Comparison of ENCODE assay signal across 8 cellular contexts in genomic region chr19:36114763-36115452, GRCh38. TPM values are rescaled to one million over a fixed set of nuclear protein-coding genes. Genes with fewer than 3 reads are reported as not detected.
DNase-seq lines count a peak whose midpoint lies in the region; TF ChIP-seq lines count a peak whose summit lies in the region.

Gene POLR2I, minus strand, starts transcription at chr19:36114875. Its CDS starts 19 bp downstream, at chr19:36114856.

- H3K4me3 ChIP-seq in HFF-Myc (replicated peaks; ENCODE audit: low read depth, low read length) (peak within 1 kb of the TSS; percentile 91), neuronal stem cell (ENCODE audit: low read length in 2 of 2) (peak within 1 kb of the TSS; percentile 71 to 93)

- H3K36me3 ChIP-seq in neuronal stem cell (replicated peaks in 1 of 2; ENCODE audit: control insufficient read depth in 2 of 2, insufficient read depth in 2 of 2, low read length in 2 of 2), result peaks cover 24 to 65% of the 10 kb centered on the region in 2 donors

- H3K4me1 Mint-ChIP-seq in activated naive CD4-positive, alpha-beta T cell treated with anti-CD3 and anti-CD28 coated beads for 36 hours (ENCODE audit: low read depth), result peaks cover 31% of the 10 kb centered on the region

- peak within 1 kb of the TSS; percentile 84 for H2BK5ac ChIP-seq in neuronal stem cell (ENCODE audit: low read length)

- peaks cover 8 to 26% of the 10 kb centered on the region in 2 donors for H3K4me1 ChIP-seq in neuronal stem cell (ENCODE audit: control insufficient read depth in 2 of 2, insufficient read depth in 1 of 2, low read depth in 1 of 2, low read length in 2 of 2)

- peaks cover 0 to 1% (median 0%) of the 10 kb centered on the region in 3 experiments for H3K27me3 ChIP-seq in neuronal stem cell (ENCODE audit: control insufficient read depth in 3 of 3, insufficient read depth in 3 of 3, low read depth in 1 of 3, low read length in 3 of 3)

- H3K4me3 Mint-ChIP-seq in activated naive CD4-positive, alpha-beta T cell treated with anti-CD3 and anti-CD28 coated beads for 36 hours, result peak within 1 kb of the TSS; percentile 99

- H3K9me3 ChIP-seq in neuronal stem cell (replicated peaks in 1 of 2; ENCODE audit: control insufficient read depth in 2 of 2, insufficient read depth in 1 of 2, low read depth in 1 of 2, low read length in 2 of 2), result peaks cover 0 to 2% of the 10 kb centered on the region in 2 donors

- no peak within 1 kb of the TSS for H2BK12ac ChIP-seq in neuronal stem cell (ENCODE audit: low read length)

- H3K14ac ChIP-seq in neuronal stem cell (ENCODE audit: low read length), result peak within 1 kb of the TSS; percentile 100

- peak within 1 kb of the TSS; percentile 97 for H4K91ac ChIP-seq in neuronal stem cell (ENCODE audit: low read depth, low read length, poor library complexity)

- WGBS in neuronal stem cell (ENCODE audit: extremely low coverage in 2 of 2, insufficient read length in 2 of 2, insufficient replicate concordance in 1 of 2), 2 donors, result no CpG with 5 or more reads among the region's 59 CpGs

- no peaks in the 10 kb centered on the region for H3K27me3 Mint-ChIP-seq in activated naive CD4-positive, alpha-beta T cell treated with anti-CD3 and anti-CD28 coated beads for 36 hours (ENCODE audit: low read depth)

- peak within 1 kb of the TSS; percentile 96 for H3K9ac ChIP-seq in neuronal stem cell (ENCODE audit: low read depth, low read length, poor library complexity)

- H2AK5ac ChIP-seq in neuronal stem cell (ENCODE audit: low read depth, low read length), result peak within 1 kb of the TSS; percentile 85

- CTCF ChIA-PET in activated naive CD4-positive, alpha-beta T cell treated with anti-CD3 and anti-CD28 coated beads for 36 hours (lab: Charles Lee), result interaction anchor here (0.9 kb wide), 1 partner anchor 13 kb away, joined by 5 read pairs; no protein-coding TSS in a partner anchor

- no peaks in the 10 kb centered on the region for H3K9me3 Mint-ChIP-seq in activated naive CD4-positive, alpha-beta T cell treated with anti-CD3 and anti-CD28 coated beads for 36 hours

- intact Hi-C loops in activated naive CD4-positive, alpha-beta T cell treated with anti-CD3 and anti-CD28 coated beads for 36 hours (cut with micrococcal nuclease), result loop anchor here (1.0 to 10.0 kb wide), 11 partner anchors 13 to 660 kb away; partner anchors contain the start of genes ALKBH6, CAPNS1, KMT2B and LIN37

- peak within 1 kb of the TSS; percentile 91 for H3K27ac Mint-ChIP-seq in activated naive CD4-positive, alpha-beta T cell treated with anti-CD3 and anti-CD28 coated beads for 36 hours

- no peak for TF ChIP-seq CTCF in HFF-Myc (IDR thresholded peaks at IDR 0.05; ENCODE audit: low read depth, low read length, missing control alignments)
- TF ChIP-seq CTCF in subcutaneous adipose tissue (IDR thresholded peaks at IDR 0.05; ENCODE audit: low read depth), result no peak

- peak within 1 kb of the TSS; percentile 98 for H3K23ac ChIP-seq in neuronal stem cell (ENCODE audit: low read depth, low read length, poor library complexity)

- H2AFZ ChIP-seq in neuronal stem cell (ENCODE audit: low read length), result peak within 1 kb of the TSS; percentile 91

- H3K4ac ChIP-seq in neuronal stem cell (ENCODE audit: low read length), result no peak within 1 kb of the TSS

- peaks cover 22% of the 10 kb centered on the region for H3K36me3 Mint-ChIP-seq in activated naive CD4-positive, alpha-beta T cell treated with anti-CD3 and anti-CD28 coated beads for 36 hours (ENCODE audit: low read depth)

- H3K18ac ChIP-seq in neuronal stem cell (ENCODE audit: low read length), result peak within 1 kb of the TSS; percentile 97

- peak within 1 kb of the TSS; percentile 96 for H2BK15ac ChIP-seq in neuronal stem cell (ENCODE audit: low read length)

- peaks cover 27% of the 10 kb centered on the region for H3K79me1 ChIP-seq in neuronal stem cell (ENCODE audit: low read depth, low read length)

- peak within 1 kb of the TSS; percentile 8 for H2BK120ac ChIP-seq in neuronal stem cell (ENCODE audit: low read depth, low read length)

- peak; percentile 100 for DNase-seq in GM03348 (ENCODE audit: low spot score)
- DNase-seq in HFF-Myc (ENCODE audit: extremely low read depth, low read depth), result peak; percentile 99
- DNase-seq in NAMALWA (ENCODE audit: low spot score), result peak; percentile 100
- DNase-seq in SK-N-DZ (ENCODE audit: low spot score), result peak; percentile 100
- DNase-seq in activated naive CD4-positive, alpha-beta T cell treated with anti-CD3 and anti-CD28 coated beads for 36 hours, result peak; percentile 99
- peak; percentile 100 for DNase-seq in foreskin melanocyte
- DNase-seq in neuronal stem cell (ENCODE audit: low spot score), result peak; percentile 100

- H4K8ac ChIP-seq in neuronal stem cell (ENCODE audit: low read depth, low read length), result peak within 1 kb of the TSS; percentile 74

- H3K27ac ChIP-seq in neuronal stem cell (replicated peaks; ENCODE audit: low read length), result peak within 1 kb of the TSS; percentile 97

- peak within 1 kb of the TSS; percentile 92 for H3K4me2 ChIP-seq in neuronal stem cell (ENCODE audit: insufficient read depth, low read length, poor library complexity, severe bottlenecking)

RNA-seq across cellular contexts. Expression of gene POLR2I, which starts in this region (rescaled TPM):
- 99.7 and 132 TPM in 2 replicates for polyA plus RNA-seq in SK-N-DZ (2014; cell fraction: cytosol; rRNA removed)
- polyA plus RNA-seq in SK-N-DZ (2014; cell fraction: nucleus; rRNA removed), result 56.2 and 91.9 TPM in 2 replicates
- total RNA-seq in activated naive CD4-positive, alpha-beta T cell treated with anti-CD3 and anti-CD28 coated beads for 36 hours, result 10 to 100 TPM; 86.8 to 87.4 TPM
- polyA plus RNA-seq in neuronal stem cell (2013, experiment 1 of 2), result 186 TPM
- polyA plus RNA-seq in neuronal stem cell (2013, experiment 2 of 2), result 182 TPM
- total RNA-seq in subcutaneous adipose tissue, result 10 to 100 TPM; 31.3 to 76.1 (median 35.5) TPM

Comparison
In these comparisons a context has a peak if more than half of its experiments do, and no peak if none do; other contexts are left out.
1. Peak in every context shown above with its lines: DNase-seq, H3K4me3 ChIP-seq and H3K27ac ChIP-seq.